1 cellular context compared by ENCODE assay signal in the genomic region with DNA sequence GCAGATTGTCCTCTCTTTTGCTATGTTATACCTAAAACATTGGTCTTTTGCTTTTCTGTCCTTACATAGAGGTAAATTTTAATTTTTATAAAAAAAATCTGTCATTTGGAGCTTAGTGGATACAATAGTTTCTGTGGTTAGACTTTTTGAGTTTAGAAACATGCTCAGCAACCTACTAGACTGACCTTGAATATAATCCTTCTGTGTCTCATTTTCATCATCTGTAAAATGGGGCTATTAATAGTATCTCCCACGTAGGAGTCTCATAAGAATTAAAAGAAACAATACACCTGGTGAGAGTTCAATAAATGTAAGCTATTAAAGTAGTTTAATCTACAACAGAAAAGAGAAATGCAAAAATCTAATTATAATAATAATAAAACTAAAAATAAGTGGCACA.
TF ChIP-seq lines count a peak whose summit lies in the region.

No MANE protein-coding gene starts in this region.

TF ChIP-seq in K562, 482 proteins besides CTCF, POLR2A, EP300 and RAD21:
- TF ChIP-seq, protein P1, sequence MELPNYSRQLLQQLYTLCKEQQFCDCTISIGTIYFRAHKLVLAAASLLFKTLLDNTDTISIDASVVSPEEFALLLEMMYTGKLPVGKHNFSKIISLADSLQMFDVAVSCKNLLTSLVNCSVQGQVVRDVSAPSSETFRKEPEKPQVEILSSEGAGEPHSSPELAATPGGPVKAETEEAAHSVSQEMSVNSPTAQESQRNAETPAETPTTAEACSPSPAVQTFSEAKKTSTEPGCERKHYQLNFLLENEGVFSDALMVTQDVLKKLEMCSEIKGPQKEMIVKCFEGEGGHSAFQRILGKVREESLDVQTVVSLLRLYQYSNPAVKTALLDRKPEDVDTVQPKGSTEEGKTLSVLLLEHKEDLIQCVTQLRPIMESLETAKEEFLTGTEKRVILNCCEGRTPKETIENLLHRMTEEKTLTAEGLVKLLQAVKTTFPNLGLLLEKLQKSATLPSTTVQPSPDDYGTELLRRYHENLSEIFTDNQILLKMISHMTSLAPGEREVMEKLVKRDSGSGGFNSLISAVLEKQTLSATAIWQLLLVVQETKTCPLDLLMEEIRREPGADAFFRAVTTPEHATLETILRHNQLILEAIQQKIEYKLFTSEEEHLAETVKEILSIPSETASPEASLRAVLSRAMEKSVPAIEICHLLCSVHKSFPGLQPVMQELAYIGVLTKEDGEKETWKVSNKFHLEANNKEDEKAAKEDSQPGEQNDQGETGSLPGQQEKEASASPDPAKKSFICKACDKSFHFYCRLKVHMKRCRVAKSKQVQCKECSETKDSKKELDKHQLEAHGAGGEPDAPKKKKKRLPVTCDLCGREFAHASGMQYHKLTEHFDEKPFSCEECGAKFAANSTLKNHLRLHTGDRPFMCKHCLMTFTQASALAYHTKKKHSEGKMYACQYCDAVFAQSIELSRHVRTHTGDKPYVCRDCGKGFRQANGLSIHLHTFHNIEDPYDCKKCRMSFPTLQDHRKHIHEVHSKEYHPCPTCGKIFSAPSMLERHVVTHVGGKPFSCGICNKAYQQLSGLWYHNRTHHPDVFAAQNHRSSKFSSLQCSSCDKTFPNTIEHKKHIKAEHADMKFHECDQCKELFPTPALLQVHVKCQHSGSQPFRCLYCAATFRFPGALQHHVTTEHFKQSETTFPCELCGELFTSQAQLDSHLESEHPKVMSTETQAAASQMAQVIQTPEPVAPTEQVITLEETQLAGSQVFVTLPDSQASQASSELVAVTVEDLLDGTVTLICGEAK (IDR thresholded peaks at IDR 0.05): no peak
- TF ChIP-seq, protein P1 (CRISPR knock-in tag; IDR thresholded peaks at IDR 0.05): no peak
- TF ChIP-seq C11orf30 (IDR thresholded peaks at IDR 0.05; ENCODE audit: low read depth) (no peak), RBM25 (IDR thresholded peaks at IDR 0.05; ENCODE audit: low read depth, low read length, severe bottlenecking) (peak; percentile 90), BCOR (IDR thresholded peaks at IDR 0.05) (peak; percentile 71; the same call in 1 of the 2 replicates), CHD2 (IDR thresholded peaks at IDR 0.05; ENCODE audit: low read depth, low read length) (no peak), DDX20 (tag; IDR thresholded peaks at IDR 0.05; ENCODE audit: low read depth) (no peak), KDM1A (IDR thresholded peaks at IDR 0.05) (peak in 1 of 2 experiments; percentile 60; a peak in 2 of 4 replicates), ERF (CRISPR knock-in tag; IDR thresholded peaks at IDR 0.05) (no peak)
- TF ChIP-seq, protein P2, sequence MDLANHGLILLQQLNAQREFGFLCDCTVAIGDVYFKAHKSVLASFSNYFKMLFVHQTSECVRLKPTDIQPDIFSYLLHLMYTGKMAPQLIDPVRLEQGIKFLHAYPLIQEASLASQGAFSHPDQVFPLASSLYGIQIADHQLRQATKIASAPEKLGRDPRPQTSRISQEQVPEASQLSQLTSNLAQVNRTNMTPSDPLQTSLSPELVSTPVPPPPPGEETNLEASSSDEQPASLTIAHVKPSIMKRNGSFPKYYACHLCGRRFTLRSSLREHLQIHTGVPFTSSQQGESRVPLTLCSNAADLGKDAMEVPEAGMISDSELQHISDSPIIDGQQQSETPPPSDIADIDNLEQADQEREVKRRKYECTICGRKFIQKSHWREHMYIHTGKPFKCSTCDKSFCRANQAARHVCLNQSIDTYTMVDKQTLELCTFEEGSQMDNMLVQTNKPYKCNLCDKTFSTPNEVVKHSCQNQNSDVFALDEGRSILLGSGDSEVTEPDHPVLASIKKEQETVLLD (IDR thresholded peaks at IDR 0.05): no peak
